ENCODE assay signal across 8 cellular contexts in the genomic region with DNA sequence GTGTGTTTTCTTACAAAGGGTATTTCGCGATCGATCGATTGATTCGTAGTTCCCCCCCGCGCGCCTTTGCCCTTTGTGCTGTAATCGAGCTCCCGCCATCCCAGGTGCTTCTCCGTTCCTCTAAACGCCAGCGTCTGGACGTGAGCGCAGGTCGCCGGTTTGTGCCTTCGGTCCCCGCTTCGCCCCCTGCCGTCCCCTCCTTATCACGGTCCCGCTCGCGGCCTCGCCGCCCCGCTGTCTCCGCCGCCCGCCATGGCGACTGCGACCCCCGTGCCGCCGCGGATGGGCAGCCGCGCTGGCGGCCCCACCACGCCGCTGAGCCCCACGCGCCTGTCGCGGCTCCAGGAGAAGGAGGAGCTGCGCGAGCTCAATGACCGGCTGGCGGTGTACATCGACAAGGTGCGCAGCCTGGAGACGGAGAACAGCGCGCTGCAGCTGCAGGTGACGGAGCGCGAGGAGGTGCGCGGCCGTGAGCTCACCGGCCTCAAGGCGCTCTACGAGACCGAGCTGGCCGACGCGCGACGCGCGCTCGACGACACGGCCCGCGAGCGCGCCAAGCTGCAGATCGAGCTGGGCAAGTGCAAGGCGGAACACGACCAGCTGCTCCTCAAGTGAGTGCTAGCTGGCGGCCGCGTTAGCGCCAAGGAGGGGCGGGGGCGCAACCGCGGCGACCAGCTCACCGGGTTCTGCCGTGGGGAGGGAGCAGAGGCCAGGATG. TPM values are rescaled to one million over a fixed set of nuclear protein-coding genes. Genes with fewer than 3 reads are reported as not detected.
DNase-seq lines count a peak whose midpoint lies in the region; ATAC-seq and TF ChIP-seq lines count a peak whose summit lies in the region.

No MANE protein-coding gene starts in this region.

- WGBS in ovary, 3 donors, result 1% methylated on average over 60 to 93 of the region's 93 CpGs
- 0 to 1% methylated on average over 38 to 78 of the region's 93 CpGs for WGBS in tibial nerve, 2 donors

- peaks cover 38% of the 10 kb centered on the region for H3K36me3 Mint-ChIP-seq in activated naive CD8-positive, alpha-beta T cell treated with anti-CD3 and anti-CD28 coated beads for 36 hours

- H3K27me3 Mint-ChIP-seq in activated naive CD8-positive, alpha-beta T cell treated with anti-CD3 and anti-CD28 coated beads for 36 hours, result no peaks in the 10 kb centered on the region

- no peaks in the 10 kb centered on the region for H3K9me3 Mint-ChIP-seq in activated naive CD8-positive, alpha-beta T cell treated with anti-CD3 and anti-CD28 coated beads for 36 hours

- H3K4me1 Mint-ChIP-seq in activated naive CD8-positive, alpha-beta T cell treated with anti-CD3 and anti-CD28 coated beads for 36 hours, result peaks cover 29% of the 10 kb centered on the region

- H3K9me3 ChIP-seq in SJSA1 (replicated peaks) (no peaks in the 10 kb centered on the region), cardiac muscle cell (ENCODE audit: low read depth) (no peaks in the 10 kb centered on the region), ovary (no peaks in the 10 kb centered on the region), tibial nerve (no peaks in the 10 kb centered on the region)

- intact Hi-C loops in ovary (cut with DNase I), result loop anchor here in 1 of 4 donors (10.0 kb wide), 1 partner anchor 93 kb away; no protein-coding TSS in a partner anchor

- H3K4me1 ChIP-seq in SJSA1 (replicated peaks) (peaks cover 24% of the 10 kb centered on the region), cardiac muscle cell (ENCODE audit: low read depth) (peaks cover 5% of the 10 kb centered on the region), ovary (ENCODE audit: insufficient read depth) (no peaks in the 10 kb centered on the region), tibial nerve (peaks cover 0 to 30% (median 5%) of the 10 kb centered on the region in 4 donors)

- H3K4me3 ChIP-seq in SJSA1 (peak overlapping the region; percentile 89), cardiac muscle cell (peak overlapping the region; percentile 62), ovary (peak overlapping the region; percentile 75), tibial nerve (peak overlapping the region; percentile 63 to 84 (median 68))

- peak overlapping the region; percentile 98 for H3K27ac Mint-ChIP-seq in activated naive CD8-positive, alpha-beta T cell treated with anti-CD3 and anti-CD28 coated beads for 36 hours

- peak overlapping the region; percentile 93 for H3K4me3 Mint-ChIP-seq in activated naive CD8-positive, alpha-beta T cell treated with anti-CD3 and anti-CD28 coated beads for 36 hours

- TF ChIP-seq EP300 in ovary (IDR thresholded peaks at IDR 0.05), result no peak
- TF ChIP-seq EP300 in tibial nerve (IDR thresholded peaks at IDR 0.05), result no peak

- TF ChIP-seq POLR2A in ovary (IDR thresholded peaks at IDR 0.05) (no peak), tibial nerve (IDR thresholded peaks at IDR 0.05) (no peak)

- H3K27me3 ChIP-seq in SJSA1 (replicated peaks) (no peaks in the 10 kb centered on the region), cardiac muscle cell (no peaks in the 10 kb centered on the region), ovary (no peaks in the 10 kb centered on the region), tibial nerve (no peaks in the 10 kb centered on the region)

- peak; percentile 18 for TF ChIP-seq CTCF in cardiac muscle cell (IDR thresholded peaks at IDR 0.05; ENCODE audit: low read depth, low read length)
- TF ChIP-seq CTCF in ovary (IDR thresholded peaks at IDR 0.05), result peak in 1 of 3 donors; percentile 16
- peak in 3 of 5 experiments; percentile 7 to 23 (median 11) for TF ChIP-seq CTCF in tibial nerve (IDR thresholded peaks at IDR 0.05)

- ATAC-seq in HG03159 (IDR thresholded peaks at IDR 0.05; ENCODE audit: unreplicated experiment), result peak; percentile 27

- H3K27ac ChIP-seq in SJSA1, result peak overlapping the region; percentile 91
- peak overlapping the region; percentile 85 for H3K27ac ChIP-seq in cardiac muscle cell
- H3K27ac ChIP-seq in ovary, result peak overlapping the region; percentile 51 to 96
- H3K27ac ChIP-seq in tibial nerve, result peak overlapping the region; percentile 75 to 94 (median 92)

- H3K36me3 ChIP-seq in SJSA1 (peaks cover 42% of the 10 kb centered on the region), cardiac muscle cell (no peaks in the 10 kb centered on the region), ovary (no peaks in the 10 kb centered on the region), tibial nerve (no peaks in the 10 kb centered on the region)

- DNase-seq in SHP77 (lab: John Stamatoyannopoulos, UW), result peak; percentile 33 to 37
- no peak for DNase-seq in SHP77 treated with DMSO at 0.1 percent for 48 hours (lab: John Stamatoyannopoulos, UW)
- peak; percentile 67 to 85 for DNase-seq in SJSA1 (ENCODE audit: low read depth in 1 of 2, low spot score in 2 of 2)
- DNase-seq in activated naive CD8-positive, alpha-beta T cell treated with anti-CD3 and anti-CD28 coated beads for 36 hours, result peak; percentile 64
- DNase-seq in cardiac muscle cell (ENCODE audit: low read depth in 1 of 2, low spot score in 1 of 2), result peak; percentile 70 to 79
- DNase-seq in ovary, result peak; percentile 42 to 67 (median 56)
- peak in 1 of 2 donors; percentile 9 for DNase-seq in tibial nerve (ENCODE audit: low spot score in 2 of 2)

RNA-seq across cellular contexts. Expression of a gene that starts 0.5 kb away (rescaled TPM):
- 241 and 268 TPM in 2 replicates for total RNA-seq in SJSA1 (2014; rRNA removed; shearing (Covaris generic))
- total RNA-seq in activated naive CD8-positive, alpha-beta T cell treated with anti-CD3 and anti-CD28 coated beads for 36 hours, result 100 to 1,000 TPM; 229 to 231 TPM
- total RNA-seq in cardiac muscle cell (115 and 186 TPM in 2 replicates), ovary (10 to 100 TPM in 2 of 7 donors, 1 to 10 TPM in 5; 3.0 to 10.0 (median 8.3) TPM), tibial nerve (10 to 100 TPM in 3 of 4 donors, 1 to 10 TPM in 1; 5.2 to 18.9 (median 12.0) TPM)
- polyA plus RNA-seq in cardiac muscle cell (17.9 and 20.7 TPM in 2 replicates), ovary (1 to 10 TPM; 4.3 to 9.2 TPM)
